ENCODE assay signal across 8 cellular contexts in genomic region chr3:72739521-72740466, GRCh38.
DNase-seq lines count a peak whose midpoint lies in the region; ATAC-seq and TF ChIP-seq lines count a peak whose summit lies in the region.

No MANE protein-coding gene starts in this region.

- no peak overlapping the region for H3K27ac Mint-ChIP-seq in stimulated activated naive CD8-positive, alpha-beta T cell treated with anti-CD3 and anti-CD28 coated beads, Interleukin-15, Interleukin-2, amounts not matched to agents 100 ng/mL and 50 ng/mL, for 24 hours
- H3K27ac Mint-ChIP-seq in WTC11 (no peak overlapping the region), glutamatergic neuron (ENCODE audit: unreplicated experiment) (no peak overlapping the region), type B pancreatic cell (peak overlapping the region; percentile 50)

- H3K4me3 Mint-ChIP-seq in stimulated activated naive CD8-positive, alpha-beta T cell treated with anti-CD3 and anti-CD28 coated beads, Interleukin-15, Interleukin-2, amounts not matched to agents 100 ng/mL and 50 ng/mL, for 24 hours: peak overlapping the region; percentile 77
- peak overlapping the region; percentile 66 for H3K4me3 Mint-ChIP-seq in WTC11
- H3K4me3 Mint-ChIP-seq in glutamatergic neuron (ENCODE audit: unreplicated experiment): peak overlapping the region; percentile 84
- H3K4me3 Mint-ChIP-seq in type B pancreatic cell: peak overlapping the region; percentile 83

- no peak for ATAC-seq in stimulated activated naive CD8-positive, alpha-beta T cell treated with anti-CD3 and anti-CD28 coated beads, Interleukin-15, Interleukin-2, amounts not matched to agents 100 U/mL and 50 U/mL, for 24 hours
- ATAC-seq in WTC11: no peak

- H3K4me1 Mint-ChIP-seq in stimulated activated naive CD8-positive, alpha-beta T cell treated with anti-CD3 and anti-CD28 coated beads, Interleukin-15, Interleukin-2, amounts not matched to agents 100 ng/mL and 50 ng/mL, for 24 hours (ENCODE audit: low read depth): peaks cover 24% of the 10 kb centered on the region
- peaks cover 28% of the 10 kb centered on the region for H3K4me1 Mint-ChIP-seq in WTC11
- peaks cover 3% of the 10 kb centered on the region for H3K4me1 Mint-ChIP-seq in glutamatergic neuron (ENCODE audit: low read depth, unreplicated experiment)
- peaks cover 20% of the 10 kb centered on the region for H3K4me1 Mint-ChIP-seq in type B pancreatic cell (ENCODE audit: unreplicated experiment)

- TF ChIP-seq CTCF in WTC11 (IDR thresholded peaks at IDR 0.05) (no peak), glutamatergic neuron (IDR thresholded peaks at IDR 0.05; ENCODE audit: partially characterized antibody, unreplicated experiment) (no peak), type B pancreatic cell (conservative IDR thresholded peaks at IDR 0.05) (no peak)

- no peak for DNase-seq in stimulated activated naive CD8-positive, alpha-beta T cell treated with anti-CD3 and anti-CD28 coated beads, Interleukin-15, Interleukin-2, amounts not matched to agents 100 U/mL and 50 U/mL, for 24 hours
- no peak for DNase-seq in WTC11 (ENCODE audit: low spot score)
- no peak for DNase-seq in glutamatergic neuron
- no peak for DNase-seq in type B pancreatic cell (ENCODE audit: extremely low spot score, unreplicated experiment)
- no peak for DNase-seq in NCI-H128 (lab: John Stamatoyannopoulos, UW; ENCODE audit: unreplicated experiment)
- DNase-seq in NCI-H226: no peak
- DNase-seq in NCI-H2196 treated with DMSO at 0.1 percent for 48 hours (lab: John Stamatoyannopoulos, UW; ENCODE audit: unreplicated experiment): no peak

- peaks cover 4% of the 10 kb centered on the region for H3K36me3 Mint-ChIP-seq in stimulated activated naive CD8-positive, alpha-beta T cell treated with anti-CD3 and anti-CD28 coated beads, Interleukin-15, Interleukin-2, amounts not matched to agents 100 ng/mL and 50 ng/mL, for 24 hours (ENCODE audit: low read depth)
- H3K36me3 Mint-ChIP-seq in WTC11 (peaks cover 4% of the 10 kb centered on the region), glutamatergic neuron (ENCODE audit: unreplicated experiment) (no peaks in the 10 kb centered on the region), type B pancreatic cell (no peaks in the 10 kb centered on the region)

- POLR2A ChIA-PET in WTC11 (lab: Charles Lee): no interaction called here

- CTCF ChIA-PET in WTC11 (lab: Charles Lee): interaction anchor here (1.4 to 2.2 kb wide), 4 partner anchors 42 to 83 kb away, joined by 3 to 14 read pairs (median 8); no protein-coding TSS in a partner anchor

- peaks cover 4% of the 10 kb centered on the region for H3K9me3 Mint-ChIP-seq in stimulated activated naive CD8-positive, alpha-beta T cell treated with anti-CD3 and anti-CD28 coated beads, Interleukin-15, Interleukin-2, amounts not matched to agents 100 ng/mL and 50 ng/mL, for 24 hours
- H3K9me3 Mint-ChIP-seq in WTC11 (peaks cover 4% of the 10 kb centered on the region), glutamatergic neuron (ENCODE audit: unreplicated experiment) (peaks cover 2% of the 10 kb centered on the region), type B pancreatic cell (peaks cover 5% of the 10 kb centered on the region)

- no peaks in the 10 kb centered on the region for H3K27me3 Mint-ChIP-seq in stimulated activated naive CD8-positive, alpha-beta T cell treated with anti-CD3 and anti-CD28 coated beads, Interleukin-15, Interleukin-2, amounts not matched to agents 100 ng/mL and 50 ng/mL, for 24 hours
- H3K27me3 Mint-ChIP-seq in WTC11 (ENCODE audit: low read depth): peaks cover 30% of the 10 kb centered on the region
- peaks cover 6% of the 10 kb centered on the region for H3K27me3 Mint-ChIP-seq in glutamatergic neuron (ENCODE audit: unreplicated experiment)
- peaks cover 26% of the 10 kb centered on the region for H3K27me3 Mint-ChIP-seq in type B pancreatic cell

TF ChIP-seq in WTC11, 78 proteins besides CTCF, POLR2A, EP300 and RAD21:
- TF ChIP-seq CBFB (CRISPR knock-in tag; IDR thresholded peaks at IDR 0.05; ENCODE audit: low read depth): no peak
- TF ChIP-seq OVOL2 (CRISPR knock-in tag; IDR thresholded peaks at IDR 0.05; ENCODE audit: borderline replicate concordance): no peak
- no peak for TF ChIP-seq HMGXB4 (CRISPR knock-in tag; IDR thresholded peaks at IDR 0.05)
- TF ChIP-seq ZBTB43 (CRISPR knock-in tag; IDR thresholded peaks at IDR 0.05): no peak
- no peak for TF ChIP-seq GRHL2 (CRISPR knock-in tag; IDR thresholded peaks at IDR 0.05; ENCODE audit: insufficient replicate concordance, severe bottlenecking)
- no peak for TF ChIP-seq ZNF263 (CRISPR knock-in tag; IDR thresholded peaks at IDR 0.05; ENCODE audit: low read depth)
- TF ChIP-seq ZMAT4 (CRISPR knock-in tag; IDR thresholded peaks at IDR 0.05): no peak
